ENCODE assay signal across 8 cellular contexts in the genomic region with DNA sequence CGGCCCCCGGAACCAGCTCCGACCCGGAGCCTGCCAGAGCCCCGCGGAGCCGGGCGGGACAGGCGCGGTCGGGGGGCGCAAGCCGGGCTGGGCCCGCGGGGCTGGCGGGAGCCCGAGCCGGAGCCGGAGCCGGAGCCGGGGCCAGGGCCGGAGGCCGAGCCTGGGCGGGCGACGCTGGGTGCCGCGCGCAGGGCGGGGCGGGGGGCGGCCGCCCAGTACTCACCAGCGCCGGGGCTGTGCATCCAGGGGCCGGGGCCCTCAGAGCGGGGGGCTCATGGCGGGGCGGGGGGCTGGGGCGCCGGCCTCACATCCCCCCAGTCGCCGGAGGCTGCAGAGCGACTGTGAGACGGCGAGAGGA. TPM values are rescaled to one million over a fixed set of nuclear protein-coding genes. Genes with fewer than 3 reads are reported as not detected.
DNase-seq lines count a peak whose midpoint lies in the region; ATAC-seq, FAIRE-seq and TF ChIP-seq lines count a peak whose summit lies in the region.

No MANE protein-coding gene starts in this region.

- no peak for TF ChIP-seq RAD21 in liver (IDR thresholded peaks at IDR 0.05)

- H3K4me1 ChIP-seq in DND-41 (ENCODE audit: insufficient read depth, low read length) (peaks cover 46% of the 10 kb centered on the region), ascending aorta (peaks cover 34 to 66% of the 10 kb centered on the region in 2 donors), liver (ENCODE audit: control insufficient read depth in 4 of 4, insufficient read depth in 4 of 4, low read length in 3 of 4) (peaks cover 0 to 26% (median 5%) of the 10 kb centered on the region in 4 donors), upper lobe of right lung (peaks cover 83% of the 10 kb centered on the region)

- peak overlapping the region; percentile 92 for H3K4me2 ChIP-seq in DND-41 (ENCODE audit: insufficient read depth, low read length)

- H3K27me3 ChIP-seq in DND-41 (ENCODE audit: insufficient read depth, low read length, poor library complexity): peaks cover 22% of the 10 kb centered on the region
- H3K27me3 ChIP-seq in ascending aorta: no peaks in the 10 kb centered on the region
- H3K27me3 ChIP-seq in liver (ENCODE audit: control insufficient read depth in 4 of 4, insufficient read depth in 4 of 4, low read length in 3 of 4): no peaks in the 10 kb centered on the region
- no peaks in the 10 kb centered on the region for H3K27me3 ChIP-seq in upper lobe of right lung

- H3K9ac ChIP-seq in DND-41 (ENCODE audit: low read depth, low read length) (peak overlapping the region; percentile 69), liver (ENCODE audit: low read depth in 1 of 2, low read length in 2 of 2) (no peak overlapping the region)

- WGBS in liver: under 1% methylated on average over 46 of the region's 46 CpGs

- peaks cover 29% of the 10 kb centered on the region; the same call in 1 of the 2 replicates for H4K20me1 ChIP-seq in DND-41 (ENCODE audit: insufficient read depth, low read length)

- peak overlapping the region; percentile 78 for H2AFZ ChIP-seq in DND-41 (ENCODE audit: low read depth, low read length)

- no peak for TF ChIP-seq CTCF in DND-41 (IDR thresholded peaks at IDR 0.05; ENCODE audit: borderline replicate concordance, extremely low read depth, low read length, poor library complexity, severe bottlenecking)
- no peak for TF ChIP-seq CTCF in ascending aorta (IDR thresholded peaks at IDR 0.05)
- TF ChIP-seq CTCF in liver (IDR thresholded peaks at IDR 0.05; ENCODE audit: low read depth, low read length, missing input control): no peak
- TF ChIP-seq CTCF in upper lobe of right lung (IDR thresholded peaks at IDR 0.05): no peak

- H3K27ac ChIP-seq in DND-41 (ENCODE audit: low read length) (peak overlapping the region; percentile 35; the same call in 1 of the 2 replicates), ascending aorta (peak overlapping the region; percentile 97), liver (ENCODE audit: low read depth in 1 of 2, low read length in 2 of 2) (peak overlapping the region; percentile 80 to 84), upper lobe of right lung (peak overlapping the region; percentile 97)

- H3K79me2 ChIP-seq in DND-41 (ENCODE audit: insufficient read depth, low read length): peaks cover 2% of the 10 kb centered on the region; the same call in 1 of the 2 replicates

- H3K36me3 ChIP-seq in DND-41 (ENCODE audit: insufficient read depth, low read length) (no peaks in the 10 kb centered on the region), ascending aorta (peaks cover 0 to 2% of the 10 kb centered on the region in 2 donors), liver (ENCODE audit: control insufficient read depth in 4 of 4, insufficient read depth in 3 of 4, low read depth in 1 of 4, low read length in 3 of 4) (no peaks in the 10 kb centered on the region), upper lobe of right lung (no peaks in the 10 kb centered on the region)

- DNase-seq in DND-41 (no peak), ascending aorta (ENCODE audit: low spot score in 2 of 2) (no peak), upper lobe of right lung (no peak), RCC 7860 (ENCODE audit: low spot score) (no peak), ecto neural progenitor cell (ENCODE audit: low spot score) (no peak)
- no peak for DNase-seq in NK-92 treated with Interleukin-12 subunit alpha and Interleukin-12 subunit beta, amount 100 ng/mL, for 24 hours (lab: John Stamatoyannopoulos, UW)

- ATAC-seq in DND-41 (ENCODE audit: insufficient read depth, low read depth): no peak
- peak; percentile 30 for ATAC-seq in HG02885 (IDR thresholded peaks at IDR 0.05; ENCODE audit: poor library complexity, unreplicated experiment)
- ATAC-seq in upper lobe of right lung: peak; percentile 17

- H3K4me3 ChIP-seq in DND-41 (ENCODE audit: low read depth in 1 of 2, low read length in 2 of 2) (peak overlapping the region; percentile 22 to 61; a peak in 3 of 4 replicates), ascending aorta (peak overlapping the region; percentile 88 to 89), liver (ENCODE audit: low read depth in 1 of 3, low read length in 3 of 3) (peak overlapping the region in 1 of 3 donors; percentile 74), upper lobe of right lung (peak overlapping the region; percentile 82)

- H3K9me3 ChIP-seq in DND-41 (ENCODE audit: insufficient read depth, low read length, severe bottlenecking) (no peaks in the 10 kb centered on the region), ascending aorta (no peaks in the 10 kb centered on the region), liver (ENCODE audit: control insufficient read depth in 4 of 4, low read length in 3 of 4) (no peaks in the 10 kb centered on the region), upper lobe of right lung (no peaks in the 10 kb centered on the region)

- intact Hi-C loops in ascending aorta (cut with DNase I): loop anchor here (10.0 kb wide), 1 partner anchor 735 kb away; no protein-coding TSS in a partner anchor
- intact Hi-C loops in upper lobe of right lung (cut with DNase I): no loop called here

- no peak for FAIRE-seq in RCC 7860 (lab: Jason Lieb, UNC)

TF ChIP-seq in liver, 16 proteins besides CTCF, POLR2A, EP300 and RAD21:
- TF ChIP-seq FOXA2 (IDR thresholded peaks at IDR 0.05) (no peak), GABPA (IDR thresholded peaks at IDR 0.05 in 1 of 2, conservative IDR thresholded peaks at IDR 0.05 in 1 of 2) (no peak), SP1 (IDR thresholded peaks at IDR 0.05) (no peak), YY1 (IDR thresholded peaks at IDR 0.05) (no peak), HNF4A (conservative IDR thresholded peaks at IDR 0.05) (no peak), FOXA1 (IDR thresholded peaks at IDR 0.05) (no peak), RXRA (IDR thresholded peaks at IDR 0.05) (no peak), JUND (IDR thresholded peaks at IDR 0.05) (no peak)
- TF ChIP-seq, protein P1, sequence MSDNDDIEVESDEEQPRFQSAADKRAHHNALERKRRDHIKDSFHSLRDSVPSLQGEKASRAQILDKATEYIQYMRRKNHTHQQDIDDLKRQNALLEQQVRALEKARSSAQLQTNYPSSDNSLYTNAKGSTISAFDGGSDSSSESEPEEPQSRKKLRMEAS (IDR thresholded peaks at IDR 0.05): no peak
- TF ChIP-seq, protein P2, sequence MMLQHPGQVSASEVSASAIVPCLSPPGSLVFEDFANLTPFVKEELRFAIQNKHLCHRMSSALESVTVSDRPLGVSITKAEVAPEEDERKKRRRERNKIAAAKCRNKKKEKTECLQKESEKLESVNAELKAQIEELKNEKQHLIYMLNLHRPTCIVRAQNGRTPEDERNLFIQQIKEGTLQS (IDR thresholded peaks at IDR 0.05): no peak
- TF ChIP-seq, protein P3, sequence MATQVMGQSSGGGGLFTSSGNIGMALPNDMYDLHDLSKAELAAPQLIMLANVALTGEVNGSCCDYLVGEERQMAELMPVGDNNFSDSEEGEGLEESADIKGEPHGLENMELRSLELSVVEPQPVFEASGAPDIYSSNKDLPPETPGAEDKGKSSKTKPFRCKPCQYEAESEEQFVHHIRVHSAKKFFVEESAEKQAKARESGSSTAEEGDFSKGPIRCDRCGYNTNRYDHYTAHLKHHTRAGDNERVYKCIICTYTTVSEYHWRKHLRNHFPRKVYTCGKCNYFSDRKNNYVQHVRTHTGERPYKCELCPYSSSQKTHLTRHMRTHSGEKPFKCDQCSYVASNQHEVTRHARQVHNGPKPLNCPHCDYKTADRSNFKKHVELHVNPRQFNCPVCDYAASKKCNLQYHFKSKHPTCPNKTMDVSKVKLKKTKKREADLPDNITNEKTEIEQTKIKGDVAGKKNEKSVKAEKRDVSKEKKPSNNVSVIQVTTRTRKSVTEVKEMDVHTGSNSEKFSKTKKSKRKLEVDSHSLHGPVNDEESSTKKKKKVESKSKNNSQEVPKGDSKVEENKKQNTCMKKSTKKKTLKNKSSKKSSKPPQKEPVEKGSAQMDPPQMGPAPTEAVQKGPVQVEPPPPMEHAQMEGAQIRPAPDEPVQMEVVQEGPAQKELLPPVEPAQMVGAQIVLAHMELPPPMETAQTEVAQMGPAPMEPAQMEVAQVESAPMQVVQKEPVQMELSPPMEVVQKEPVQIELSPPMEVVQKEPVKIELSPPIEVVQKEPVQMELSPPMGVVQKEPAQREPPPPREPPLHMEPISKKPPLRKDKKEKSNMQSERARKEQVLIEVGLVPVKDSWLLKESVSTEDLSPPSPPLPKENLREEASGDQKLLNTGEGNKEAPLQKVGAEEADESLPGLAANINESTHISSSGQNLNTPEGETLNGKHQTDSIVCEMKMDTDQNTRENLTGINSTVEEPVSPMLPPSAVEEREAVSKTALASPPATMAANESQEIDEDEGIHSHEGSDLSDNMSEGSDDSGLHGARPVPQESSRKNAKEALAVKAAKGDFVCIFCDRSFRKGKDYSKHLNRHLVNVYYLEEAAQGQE (IDR thresholded peaks at IDR 0.05): no peak
- TF ChIP-seq, protein P4, sequence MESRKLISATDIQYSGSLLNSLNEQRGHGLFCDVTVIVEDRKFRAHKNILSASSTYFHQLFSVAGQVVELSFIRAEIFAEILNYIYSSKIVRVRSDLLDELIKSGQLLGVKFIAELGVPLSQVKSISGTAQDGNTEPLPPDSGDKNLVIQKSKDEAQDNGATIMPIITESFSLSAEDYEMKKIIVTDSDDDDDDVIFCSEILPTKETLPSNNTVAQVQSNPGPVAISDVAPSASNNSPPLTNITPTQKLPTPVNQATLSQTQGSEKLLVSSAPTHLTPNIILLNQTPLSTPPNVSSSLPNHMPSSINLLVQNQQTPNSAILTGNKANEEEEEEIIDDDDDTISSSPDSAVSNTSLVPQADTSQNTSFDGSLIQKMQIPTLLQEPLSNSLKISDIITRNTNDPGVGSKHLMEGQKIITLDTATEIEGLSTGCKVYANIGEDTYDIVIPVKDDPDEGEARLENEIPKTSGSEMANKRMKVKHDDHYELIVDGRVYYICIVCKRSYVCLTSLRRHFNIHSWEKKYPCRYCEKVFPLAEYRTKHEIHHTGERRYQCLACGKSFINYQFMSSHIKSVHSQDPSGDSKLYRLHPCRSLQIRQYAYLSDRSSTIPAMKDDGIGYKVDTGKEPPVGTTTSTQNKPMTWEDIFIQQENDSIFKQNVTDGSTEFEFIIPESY (IDR thresholded peaks at IDR 0.05): no peak

RNA-seq across cellular contexts. Expression of a gene that starts 0.2 kb away (rescaled TPM):
- total RNA-seq in ascending aorta (202 TPM), liver (10 to 100 TPM in 1 of 2 donors, 1 to 10 TPM in 1; 7.1 to 14.7 TPM), upper lobe of right lung (135 TPM)
- 1 to 10 TPM; 3.5 to 7.2 TPM for polyA plus RNA-seq in liver

RNA-seq across cellular contexts. Expression of a gene that starts 46.5 kb away (rescaled TPM):
- total RNA-seq in ascending aorta: 144 TPM
- total RNA-seq in liver: 10 to 100 TPM in 1 of 2 donors, 1 to 10 TPM in 1; 6.1 to 15.4 TPM
- 10 to 100 TPM in 1 of 2 donors, 1 to 10 TPM in 1; 8.3 to 10.4 TPM for polyA plus RNA-seq in liver
- total RNA-seq in upper lobe of right lung: 40.9 TPM

Comparison
In these comparisons a context has a peak if more than half of its experiments do, and no peak if none do; other contexts are left out.
1. H3K27ac ChIP-seq: peak in every context shown above with its lines; median percentile 97 in ascending aorta; 97 in upper lobe of right lung; 82 in liver; 35 in DND-41.